22 cellular contexts compared by ENCODE assay signal in genomic region chr10:44417761-44418160, GRCh38. TPM values are rescaled to one million over a fixed set of nuclear protein-coding genes. Genes with fewer than 3 reads are reported as not detected.
DNase-seq lines count a peak whose midpoint lies in the region; ATAC-seq, FAIRE-seq and TF ChIP-seq lines count a peak whose summit lies in the region.
"Had no signal": no experiment of that assay in that cellular context is flagged by ENCODE, and none has a peak within 500 bp of the region (broad histone marks: within the 10 kb centered on the region; RNA-seq: fewer than 3 reads in every experiment).

No MANE protein-coding gene starts in this region.

- H3K36me3 ChIP-seq in left ventricle myocardium inferior, result no peaks in the 10 kb centered on the region
- no peaks in the 10 kb centered on the region for H3K36me3 ChIP-seq in HEK293 (ENCODE audit: control insufficient read depth in 2 of 2, insufficient read depth in 1 of 2, low read length in 2 of 2)
- H3K36me3 ChIP-seq in MM.1S (replicated peaks; ENCODE audit: insufficient read depth, low read length), result no peaks in the 10 kb centered on the region
- H3K36me3 ChIP-seq: BE2C, HAP-1 had no signal

- no peaks in the 10 kb centered on the region for H4K20me1 ChIP-seq in MM.1S (ENCODE audit: insufficient read depth, low read length)

- peak; percentile 13 for FAIRE-seq in urothelium cell line (lab: Jason Lieb, UNC)
- FAIRE-seq: D721Med, G401.6, GM12891, GM19239 had no signal

- H3K79me2 ChIP-seq in MM.1S (ENCODE audit: low read length), result no peaks in the 10 kb centered on the region

- no peaks in the 10 kb centered on the region for H3K27me3 ChIP-seq in left ventricle myocardium inferior (ENCODE audit: low read depth)
- H3K27me3 ChIP-seq in MM.1S (replicated peaks; ENCODE audit: insufficient read depth, low read length), result no peaks in the 10 kb centered on the region
- H3K27me3 ChIP-seq: BE2C had no signal

- no peak for DNase-seq in left ventricle myocardium inferior
- DNase-seq in left ventricle myocardium superior, result no peak
- peak; percentile 69 for DNase-seq in mesenteric fat pad (ENCODE audit: low spot score)
- DNase-seq in urothelium cell line (ENCODE audit: low spot score), result no peak
- no peak for DNase-seq in activated effector memory CD4-positive, alpha-beta T cell treated with anti-CD3 and anti-CD28 coated beads, Interleukin-2, amount 50 U/mL, for 16 hours
- no peak for DNase-seq in MM.1S
- DNase-seq: BE2C; C1 segment of cervical spinal cord; Caco-2; CD4-positive, CD25-positive, alpha-beta regulatory T cell; CD8-positive, alpha-beta memory T cell; GM23248; IMR-90 had no signal

- H3K4me3 ChIP-seq in left ventricle myocardium inferior (no peak overlapping the region), HEK293 (ENCODE audit: low read depth, low read length) (no peak overlapping the region), MM.1S (ENCODE audit: low read length) (no peak overlapping the region)
- H3K4me3 ChIP-seq: GM23248, HAP-1 had no signal

- POLR2A ChIA-PET in HEK293 (lab: Yijun Ruan, JAX), result no interaction called here

- no peak for ATAC-seq in left ventricle myocardium superior

- CTCF ChIA-PET in HEK293 (lab: Yijun Ruan, JAX), result no interaction called here

- no peaks in the 10 kb centered on the region for H3K9me2 ChIP-seq in MM.1S (replicated peaks; ENCODE audit: insufficient read depth, low read length)

- intact Hi-C loops in left ventricle myocardium inferior (cut with micrococcal nuclease) (no loop called here), left ventricle myocardium superior (cut with micrococcal nuclease) (no loop called here)

- peaks cover 15% of the 10 kb centered on the region for H3K9me3 ChIP-seq in left ventricle myocardium inferior (replicated peaks)
- H3K9me3 ChIP-seq in HEK293 (ENCODE audit: control insufficient read depth, insufficient read depth, low read depth, low read length), result no peaks in the 10 kb centered on the region
- H3K9me3 ChIP-seq in MM.1S (replicated peaks; ENCODE audit: insufficient read depth, low read length), result no peaks in the 10 kb centered on the region
- H3K9me3 ChIP-seq: BE2C, Caco-2, HAP-1 had no signal

- H3F3A ChIP-seq in MM.1S (ENCODE audit: insufficient read depth, low read length), result no peaks in the 10 kb centered on the region

- H3K27ac ChIP-seq in left ventricle myocardium inferior (replicated peaks), result peak overlapping the region; percentile 77
- no peak overlapping the region for H3K27ac ChIP-seq in HEK293 (ENCODE audit: extremely low read depth, low read depth, low read length)
- H3K27ac ChIP-seq in MM.1S (ENCODE audit: low read length), result no peak overlapping the region
- H3K27ac ChIP-seq: GM23248, HL-60 had no signal

- H3K9ac ChIP-seq in MM.1S (ENCODE audit: low read length), result no peak overlapping the region
- H3K9ac ChIP-seq: GM23248 had no signal

- TF ChIP-seq CTCF in left ventricle myocardium inferior (IDR thresholded peaks at IDR 0.05; ENCODE audit: borderline replicate concordance) (no peak), HEK293 (tag by site-specific recombination; IDR thresholded peaks at IDR 0.05) (no peak), MM.1S (IDR thresholded peaks at IDR 0.05; ENCODE audit: low read length) (no peak)

- H2AFZ ChIP-seq in MM.1S (ENCODE audit: low read length), result no peak overlapping the region
- H2AFZ ChIP-seq: GM23248 had no signal

- H3K4me1 ChIP-seq in left ventricle myocardium inferior (peaks cover 11% of the 10 kb centered on the region), HEK293 (ENCODE audit: control insufficient read depth, insufficient read depth, low read length) (no peaks in the 10 kb centered on the region), MM.1S (ENCODE audit: low read length) (no peaks in the 10 kb centered on the region)
- H3K4me1 ChIP-seq: BE2C, Caco-2, HAP-1 had no signal

- H3K4me2 ChIP-seq in MM.1S (ENCODE audit: low read depth, low read length), result no peak overlapping the region

TF ChIP-seq in HEK293, 187 proteins besides CTCF, POLR2A, EP300 and RAD21:
- no peak for TF ChIP-seq MZF1 (tag by site-specific recombination; IDR thresholded peaks at IDR 0.05; ENCODE audit: borderline replicate concordance)
- peak; percentile 61 for TF ChIP-seq ZNF623 (tag by site-specific recombination; IDR thresholded peaks at IDR 0.05)

RNA-seq across cellular contexts. Expression of gene CXCL12, which starts 32.9 kb away (rescaled TPM):
- 130 TPM for total RNA-seq in left ventricle myocardium inferior
- total RNA-seq in left ventricle myocardium superior, result 136 TPM
- total RNA-seq in mesenteric fat pad, result 347 TPM
- total RNA-seq: A172; CD4-positive, CD25-positive, alpha-beta regulatory T cell; CD8-positive, alpha-beta memory T cell; HT1080 had no signal
